16 cellular contexts compared by ENCODE assay signal in genomic region chr7:33831389-33832118, GRCh38.
DNase-seq lines count a peak whose midpoint lies in the region; ATAC-seq and TF ChIP-seq lines count a peak whose summit lies in the region.
"Had no signal": no experiment of that assay in that cellular context is flagged by ENCODE, and none has a peak within 500 bp of the region (broad histone marks: within the 10 kb centered on the region; RNA-seq: fewer than 3 reads in every experiment).

No MANE protein-coding gene starts in this region.

- H3K4me1 Mint-ChIP-seq in nephron, result peaks cover 20% of the 10 kb centered on the region

- DNase-seq in AG20443 (ENCODE audit: low spot score), result peak; percentile 67
- peak; percentile 23 for DNase-seq in NCI-H1105 (lab: John Stamatoyannopoulos, UW)
- peak; percentile 32 for DNase-seq in colonic mucosa
- DNase-seq in medulla oblongata (ENCODE audit: extremely low spot score), result no peak
- no peak for DNase-seq in amniotic stem cell (lab: John Stamatoyannopoulos, UW)
- DNase-seq: activated CD4-positive, alpha-beta memory T cell treated with anti-CD3 and anti-CD28 coated beads for 36 hours; midbrain; NCI-H2029; stimulated activated CD4-positive, alpha-beta T cell treated with anti-CD3 and anti-CD28 coated beads, Interleukin-4, amount 100 ng/mL, for 24 hours; stimulated activated naive CD4-positive, alpha-beta T cell; T1000 had no signal

- H3K27me3 Mint-ChIP-seq in nephron (ENCODE audit: low read depth), result peaks cover 4% of the 10 kb centered on the region
- H3K27me3 Mint-ChIP-seq: activated CD4-positive, alpha-beta memory T cell treated with anti-CD3 and anti-CD28 coated beads for 36 hours had no signal

- no peak overlapping the region for H3K4me3 Mint-ChIP-seq in nephron
- H3K4me3 Mint-ChIP-seq: activated CD4-positive, alpha-beta memory T cell treated with anti-CD3 and anti-CD28 coated beads for 36 hours had no signal

- ATAC-seq in HG02981 (IDR thresholded peaks at IDR 0.05; ENCODE audit: unreplicated experiment) (no peak), GM19452 (IDR thresholded peaks at IDR 0.05; ENCODE audit: unreplicated experiment) (no peak)

- no peak overlapping the region for H3K4me3 ChIP-seq in colonic mucosa
- H3K4me3 ChIP-seq: cardiac muscle cell had no signal

- no peak for TF ChIP-seq CTCF in colonic mucosa (IDR thresholded peaks at IDR 0.05)
- TF ChIP-seq CTCF in nephron (IDR thresholded peaks at IDR 0.05; ENCODE audit: unreplicated experiment in 3 of 3), result no peak

- H3K27me3 ChIP-seq in colonic mucosa, result no peaks in the 10 kb centered on the region
- H3K27me3 ChIP-seq: cardiac muscle cell had no signal

- no peaks in the 10 kb centered on the region for H3K9me3 Mint-ChIP-seq in nephron

- no peaks in the 10 kb centered on the region for H3K9me3 ChIP-seq in colonic mucosa

- no peaks in the 10 kb centered on the region for H3K4me1 ChIP-seq in colonic mucosa

- H3K36me3 ChIP-seq in colonic mucosa, result no peaks in the 10 kb centered on the region
- H3K36me3 ChIP-seq: cardiac muscle cell had no signal

- no peak overlapping the region for H3K27ac ChIP-seq in colonic mucosa
- H3K27ac ChIP-seq: cardiac muscle cell had no signal

- intact Hi-C loops in colonic mucosa (cut with DNase I), result no loop called here

- H3K36me3 Mint-ChIP-seq in nephron (ENCODE audit: low read depth), result no peaks in the 10 kb centered on the region
- H3K36me3 Mint-ChIP-seq: activated CD4-positive, alpha-beta memory T cell treated with anti-CD3 and anti-CD28 coated beads for 36 hours had no signal

- H3K9ac ChIP-seq in colonic mucosa (ENCODE audit: low read depth in 2 of 2, low read length in 2 of 2), result no peak overlapping the region

- H3K27ac Mint-ChIP-seq in nephron, result peak overlapping the region in 2 of 3 experiments; percentile 33 to 37
- H3K27ac Mint-ChIP-seq: activated CD4-positive, alpha-beta memory T cell treated with anti-CD3 and anti-CD28 coated beads for 36 hours; progenitor cell of endocrine pancreas had no signal

Comparison
In these comparisons a context has a peak if more than half of its experiments do, and no peak if none do; other contexts are left out.
1. DNase-seq: peak in AG20443 (single experiment), NCI-H1105 (single experiment) and colonic mucosa (single experiment); none in medulla oblongata (single experiment) and amniotic stem cell (single experiment).